16 cellular contexts compared by ENCODE assay signal in genomic region chr18:63216497-63216896, GRCh38.
DNase-seq lines count a peak whose midpoint lies in the region; ATAC-seq and TF ChIP-seq lines count a peak whose summit lies in the region.
"Had no signal": no experiment of that assay in that cellular context is flagged by ENCODE, and none has a peak within 500 bp of the region (broad histone marks: within the 10 kb centered on the region; RNA-seq: fewer than 3 reads in every experiment).

No MANE protein-coding gene starts in this region.

- no peak for DNase-seq in activated naive CD4-positive, alpha-beta T cell treated with anti-CD3 and anti-CD28 coated beads, Interleukin-2, amount 10 ng/mL, durations not matched to agents 7 days and 5 days
- no peak for DNase-seq in activated naive CD4-positive, alpha-beta T cell treated with anti-CD3 and anti-CD28 coated beads, Interleukin-2, amount 50 U/mL, for 16 hours
- DNase-seq in activated naive CD8-positive, alpha-beta T cell treated with anti-CD3 and anti-CD28 coated beads, Interleukin-2, amount 50 U/mL, for 24 hours, result no peak
- DNase-seq in tibial nerve (ENCODE audit: low spot score in 2 of 2) (no peak), SW 1271 (lab: John Stamatoyannopoulos, UW) (no peak)
- DNase-seq: activated CD4-positive, alpha-beta T cell treated with anti-CD3 and anti-CD28 coated beads for 1 hour; adrenal gland; mucosa of descending colon; NCI-H524; SJCRH30; stimulated activated CD4-positive, alpha-beta T cell treated with anti-CD3 and anti-CD28 coated beads, Interleukin-2, amount 100 ng/mL, for 24 hours had no signal

- H3K9me3 Mint-ChIP-seq in activated naive CD4-positive, alpha-beta T cell treated with anti-CD3 and anti-CD28 coated beads, Interleukin-2, amount 10 ng/mL, durations not matched to agents 7 days and 5 days, result peaks cover 3% of the 10 kb centered on the region
- H3K9me3 Mint-ChIP-seq in IgD-negative memory B cell, result peaks cover 0 to 3% (median 0%) of the 10 kb centered on the region in 3 donors
- peaks cover 10% of the 10 kb centered on the region for H3K9me3 Mint-ChIP-seq in activated naive CD8-positive, alpha-beta T cell treated with anti-CD3 and anti-CD28 coated beads, Interleukin-2, amount 50 U/mL, for 24 hours

- peaks cover 98% of the 10 kb centered on the region for H3K4me1 Mint-ChIP-seq in activated naive CD4-positive, alpha-beta T cell treated with anti-CD3 and anti-CD28 coated beads, Interleukin-2, amount 10 ng/mL, durations not matched to agents 7 days and 5 days
- H3K4me1 Mint-ChIP-seq in IgD-negative memory B cell, result peaks cover 38 to 74% (median 57%) of the 10 kb centered on the region in 3 donors
- H3K4me1 Mint-ChIP-seq in activated naive CD8-positive, alpha-beta T cell treated with anti-CD3 and anti-CD28 coated beads, Interleukin-2, amount 50 U/mL, for 24 hours, result peaks cover 98% of the 10 kb centered on the region

- no peaks in the 10 kb centered on the region for H3K27me3 Mint-ChIP-seq in activated naive CD4-positive, alpha-beta T cell treated with anti-CD3 and anti-CD28 coated beads, Interleukin-2, amount 10 ng/mL, durations not matched to agents 7 days and 5 days
- H3K27me3 Mint-ChIP-seq in IgD-negative memory B cell, result peaks cover 2% of the 10 kb centered on the region
- no peaks in the 10 kb centered on the region for H3K27me3 Mint-ChIP-seq in activated naive CD8-positive, alpha-beta T cell treated with anti-CD3 and anti-CD28 coated beads, Interleukin-2, amount 50 U/mL, for 24 hours
- H3K27me3 Mint-ChIP-seq: dendritic cell treated with granulocyte-macrophage colony-stimulating factor and Interleukin-4, amounts not matched to agents 40 ng/mL and 50 ng/mL, for 4 days had no signal

- H3K4me1 ChIP-seq in tibial nerve, result peaks cover 0 to 21% (median 2%) of the 10 kb centered on the region in 4 donors
- H3K4me1 ChIP-seq: adrenal gland, SJCRH30 had no signal

- CTCF ChIA-PET in activated naive CD4-positive, alpha-beta T cell treated with anti-CD3 and anti-CD28 coated beads, Interleukin-2, amount 10 ng/mL, durations not matched to agents 7 days and 5 days (lab: Charles Lee), result interaction anchor here (1.0 kb wide), 1 partner anchor 8 kb away, joined by 4 read pairs; no protein-coding TSS in a partner anchor

- peak; percentile 27 for ATAC-seq in activated naive CD8-positive, alpha-beta T cell treated with anti-CD3 and anti-CD28 coated beads, Interleukin-2, amount 50 U/mL, for 24 hours
- no peak for ATAC-seq in HG03139 (IDR thresholded peaks at IDR 0.05; ENCODE audit: unreplicated experiment)
- ATAC-seq in SK-N-SH treated with all-trans-retinoic acid at 6 μM for 48 hours, result no peak; the same call in 2 of the 3 replicates

- no peaks in the 10 kb centered on the region for H3K9me3 ChIP-seq in tibial nerve
- H3K9me3 ChIP-seq: adrenal gland, mucosa of descending colon, prostate gland, SJCRH30 had no signal

- peak overlapping the region; percentile 61 for H3K4me3 Mint-ChIP-seq in activated naive CD4-positive, alpha-beta T cell treated with anti-CD3 and anti-CD28 coated beads, Interleukin-2, amount 10 ng/mL, durations not matched to agents 7 days and 5 days
- H3K4me3 Mint-ChIP-seq in IgD-negative memory B cell, result peak overlapping the region in 1 of 4 donors; percentile 72
- H3K4me3 Mint-ChIP-seq in activated naive CD8-positive, alpha-beta T cell treated with anti-CD3 and anti-CD28 coated beads, Interleukin-2, amount 50 U/mL, for 24 hours, result peak overlapping the region; percentile 73
- H3K4me3 Mint-ChIP-seq: dendritic cell treated with granulocyte-macrophage colony-stimulating factor and Interleukin-4, amounts not matched to agents 40 ng/mL and 50 ng/mL, for 4 days had no signal

- TF ChIP-seq POLR2A in tibial nerve (IDR thresholded peaks at IDR 0.05), result no peak

- H3K27ac Mint-ChIP-seq in activated naive CD4-positive, alpha-beta T cell treated with anti-CD3 and anti-CD28 coated beads, Interleukin-2, amount 10 ng/mL, durations not matched to agents 7 days and 5 days, result peak overlapping the region; percentile 94
- H3K27ac Mint-ChIP-seq in IgD-negative memory B cell, result peak overlapping the region in 2 of 3 donors; percentile 63 to 77
- peak overlapping the region; percentile 99 for H3K27ac Mint-ChIP-seq in activated naive CD8-positive, alpha-beta T cell treated with anti-CD3 and anti-CD28 coated beads, Interleukin-2, amount 50 U/mL, for 24 hours
- H3K27ac Mint-ChIP-seq: dendritic cell treated with granulocyte-macrophage colony-stimulating factor and Interleukin-4, amounts not matched to agents 40 ng/mL and 50 ng/mL, for 4 days had no signal

- TF ChIP-seq CTCF in tibial nerve (IDR thresholded peaks at IDR 0.05), result no peak

- TF ChIP-seq EP300 in tibial nerve (IDR thresholded peaks at IDR 0.05), result no peak

- 46 to 48% methylated on average over 3 of the region's 3 CpGs for WGBS in tibial nerve, 2 donors

- peaks cover 71% of the 10 kb centered on the region for H3K36me3 Mint-ChIP-seq in activated naive CD4-positive, alpha-beta T cell treated with anti-CD3 and anti-CD28 coated beads, Interleukin-2, amount 10 ng/mL, durations not matched to agents 7 days and 5 days
- peaks cover 15% of the 10 kb centered on the region for H3K36me3 Mint-ChIP-seq in IgD-negative memory B cell
- H3K36me3 Mint-ChIP-seq in activated naive CD8-positive, alpha-beta T cell treated with anti-CD3 and anti-CD28 coated beads, Interleukin-2, amount 50 U/mL, for 24 hours (ENCODE audit: low read depth), result peaks cover 48% of the 10 kb centered on the region

- H3K27ac ChIP-seq in tibial nerve, result peak overlapping the region in 3 of 4 donors; percentile 36 to 67 (median 63)
- H3K27ac ChIP-seq: adrenal gland, SJCRH30 had no signal

- no peak overlapping the region for H3K4me3 ChIP-seq in tibial nerve
- H3K4me3 ChIP-seq: adrenal gland, mucosa of descending colon, SJCRH30 had no signal

- no peaks in the 10 kb centered on the region for H3K27me3 ChIP-seq in tibial nerve
- H3K27me3 ChIP-seq: adrenal gland, SJCRH30 had no signal

- no peaks in the 10 kb centered on the region for H3K36me3 ChIP-seq in tibial nerve
- H3K36me3 ChIP-seq: adrenal gland, prostate gland, SJCRH30 had no signal

TF ChIP-seq in SK-N-SH treated with all-trans-retinoic acid at 6 μM for 48 hours, 23 proteins besides CTCF, POLR2A, EP300 and RAD21:
- TF ChIP-seq RARB (CRISPR knock-in tag; IDR thresholded peaks at IDR 0.05) (no peak), ARNTL (CRISPR knock-in tag; IDR thresholded peaks at IDR 0.05; ENCODE audit: borderline replicate concordance, low read depth) (no peak), TOX (CRISPR knock-in tag; IDR thresholded peaks at IDR 0.05; ENCODE audit: borderline replicate concordance) (no peak), SNAI2 (CRISPR knock-in tag; IDR thresholded peaks at IDR 0.05) (no peak), CSDC2 (CRISPR knock-in tag; IDR thresholded peaks at IDR 0.05) (no peak), ZNF8 (CRISPR knock-in tag; IDR thresholded peaks at IDR 0.05) (no peak)
TF ChIP-seq in SK-N-SH treated with all-trans-retinoic acid at 6 μM for 48 hours: peak in this region for 0.
